Comparison of ENCODE assay signal across 9 cellular contexts in genomic region chr22:39559456-39560105, GRCh38. TPM values are rescaled to one million over a fixed set of nuclear protein-coding genes. Genes with fewer than 3 reads are reported as not detected.
DNase-seq lines count a peak whose midpoint lies in the region; ATAC-seq, FAIRE-seq and TF ChIP-seq lines count a peak whose summit lies in the region.
"Had no signal": no experiment of that assay in that cellular context is flagged by ENCODE, and none has a peak within 500 bp of the region (broad histone marks: within the 10 kb centered on the region; RNA-seq: fewer than 3 reads in every experiment).

No MANE protein-coding gene starts in this region.

- H3K9me1 ChIP-seq in K562 (ENCODE audit: control insufficient read depth, insufficient read depth, low read length), result no peaks in the 10 kb centered on the region

- H3K4me3 Mint-ChIP-seq in Calu3 (ENCODE audit: low read depth, unreplicated experiment), result no peak overlapping the region

- no peak for TF ChIP-seq EP300 in K562 (IDR thresholded peaks at IDR 0.05; ENCODE audit: low read length)

- intact Hi-C loops in Calu3 (cut with micrococcal nuclease; ENCODE audit: unreplicated experiment), result no loop called here
- intact Hi-C loops in K562 (cut with micrococcal nuclease), result loop anchor here (5.0 kb wide), 1 partner anchor 463 kb away; no protein-coding TSS in a partner anchor
- intact Hi-C loops in lower lobe of right lung (cut with DNase I), result no loop called here

- no peak overlapping the region for H3K27ac Mint-ChIP-seq in Calu3 (ENCODE audit: unreplicated experiment)

- TF ChIP-seq RAD21 in K562 (CRISPR knock-in tag; conservative IDR thresholded peaks at IDR 0.05 in 1 of 2, IDR thresholded peaks at IDR 0.05 in 1 of 2), result peak; percentile 32 to 58

- DNase-seq in Calu3 (peak; percentile 65), HFF-Myc (ENCODE audit: extremely low read depth, low read depth) (no peak), K562 (ENCODE audit: extremely low read depth in 1 of 4, low spot score in 3 of 4) (peak; percentile 65 to 79 (median 72)), lower lobe of right lung (no peak), NCI-H446 (lab: John Stamatoyannopoulos, UW) (no peak), inferior parietal cortex (ENCODE audit: extremely low spot score) (no peak), NCI-H1436 treated with DMSO at 0.1 percent for 48 hours (lab: John Stamatoyannopoulos, UW) (no peak)
- DNase-seq: stimulated activated CD4-positive, alpha-beta T cell treated with anti-CD3 and anti-CD28 coated beads, Interleukin-1b, Interleukin-23, amount 100 ng/mL, for 48 hours had no signal

- peak; percentile 89 for ATAC-seq in K562
- no peak for ATAC-seq in lower lobe of right lung
- no peak for ATAC-seq in HG02759 (IDR thresholded peaks at IDR 0.05; ENCODE audit: unreplicated experiment)

- H3K36me3 Mint-ChIP-seq in Calu3 (ENCODE audit: insufficient read depth, unreplicated experiment), result no peaks in the 10 kb centered on the region

- 39% methylated on average over 7 of the region's 11 CpGs for WGBS in K562 (ENCODE audit: insufficient coverage, low coverage, missing lambda C conversion rate)

- no peaks in the 10 kb centered on the region for H3K79me2 ChIP-seq in K562 (ENCODE audit: control insufficient read depth, insufficient read depth, low read length)

- in situ Hi-C loops in K562 (cut with MboI), result no loop called here

- peaks cover 0 to 31% of the 10 kb centered on the region in 2 experiments; a peak in 3 of 5 replicates for H3K4me1 ChIP-seq in K562 (replicated peaks in 1 of 2; ENCODE audit: control insufficient read depth in 2 of 2, insufficient read depth in 2 of 2, low read length in 2 of 2)
- peaks cover 7% of the 10 kb centered on the region for H3K4me1 ChIP-seq in lower lobe of right lung

- H4K20me1 ChIP-seq in K562 (replicated peaks; ENCODE audit: control insufficient read depth, insufficient read depth, low read length), result 0 out of 2 replicates have a peak, but pooled peaks cover 4% of the 10 kb centered on the region

- TF ChIP-seq POLR2A in K562 (conservative IDR thresholded peaks at IDR 0.05), result no peak

- no peak overlapping the region for H2AFZ ChIP-seq in K562 (ENCODE audit: low read depth, low read length)

- no peaks in the 10 kb centered on the region for H3K27me3 ChIP-seq in K562 (ENCODE audit: control insufficient read depth in 2 of 2, insufficient read depth in 2 of 2, low read length in 2 of 2)
- peaks cover 58% of the 10 kb centered on the region for H3K27me3 ChIP-seq in lower lobe of right lung (ENCODE audit: low read depth)

- H3K27ac ChIP-seq in K562 (ENCODE audit: extremely low read depth, low read depth, low read length) (no peak overlapping the region), lower lobe of right lung (no peak overlapping the region)

- no peaks in the 10 kb centered on the region for H3K36me3 ChIP-seq in K562 (ENCODE audit: control insufficient read depth, insufficient read depth, low read length)
- no peaks in the 10 kb centered on the region for H3K36me3 ChIP-seq in lower lobe of right lung

- BruUV-seq in Calu3 (replicated peaks; lab: Mats Ljungman, UMichigan), result no TSS peak
- no TSS peak for BruUV-seq in K562 (replicated peaks; lab: Mats Ljungman, UMichigan)

- H3K27me3 Mint-ChIP-seq in Calu3 (ENCODE audit: unreplicated experiment), result peaks cover 65% of the 10 kb centered on the region

- FAIRE-seq in K562 (lab: Jason Lieb, UNC), result no peak

- H3K4me3 ChIP-seq in HFF-Myc (replicated peaks; ENCODE audit: low read depth, low read length), result no peak overlapping the region
- no peak overlapping the region for H3K4me3 ChIP-seq in K562
- no peak overlapping the region for H3K4me3 ChIP-seq in lower lobe of right lung

- CTCF ChIA-PET in Calu3 (lab: Charles Lee), result interaction anchor here (0.6 to 1.5 kb wide), 5 partner anchors 19 to 484 kb away, joined by 3 to 5 read pairs (median 4); no protein-coding TSS in a partner anchor
- CTCF ChIA-PET in K562 (lab: Yijun Ruan, JAX; ENCODE audit: low intra/inter-chr PET ratio), result interaction anchor here (0.9 to 1.1 kb wide), 2 partner anchors 25 to 465 kb away, joined by 3 to 6 read pairs; no protein-coding TSS in a partner anchor

- H3K4me1 Mint-ChIP-seq in Calu3 (ENCODE audit: low read depth, unreplicated experiment), result peaks cover 10% of the 10 kb centered on the region

- peak overlapping the region in 1 of 2 experiments; percentile 70; a peak in 1 of 4 replicates for H3K9ac ChIP-seq in K562 (ENCODE audit: insufficient read depth in 1 of 2, low read depth in 2 of 2, low read length in 2 of 2)

- TF ChIP-seq CTCF in Calu3 (IDR thresholded peaks at IDR 0.05; ENCODE audit: unreplicated experiment), result peak; percentile 78
- TF ChIP-seq CTCF in HFF-Myc (IDR thresholded peaks at IDR 0.05; ENCODE audit: low read depth, low read length, missing control alignments), result peak; percentile 61
- TF ChIP-seq CTCF in K562 (IDR thresholded peaks at IDR 0.05 in 2 of 3, conservative IDR thresholded peaks at IDR 0.05 in 1 of 3; ENCODE audit: insufficient read depth in 2 of 3, low read depth in 1 of 3, low read length in 3 of 3), result peak; percentile 64 to 69 (median 65)
- TF ChIP-seq CTCF in lower lobe of right lung (IDR thresholded peaks at IDR 0.05), result peak; percentile 22

- H3K9me3 ChIP-seq in K562 (replicated peaks; ENCODE audit: control insufficient read depth, insufficient read depth, low read depth, low read length) (no peaks in the 10 kb centered on the region), lower lobe of right lung (no peaks in the 10 kb centered on the region)

- H3K9me3 Mint-ChIP-seq in Calu3 (ENCODE audit: low read depth, unreplicated experiment), result no peaks in the 10 kb centered on the region

- H3K4me2 ChIP-seq in K562 (ENCODE audit: insufficient read depth, low read length), result no peak overlapping the region

- POLR2A ChIA-PET in K562 (lab: Yijun Ruan, JAX), result interaction anchor here (0.6 to 0.7 kb wide), 3 partner anchors 13 to 66 kb away, joined by 3 read pairs; no protein-coding TSS in a partner anchor

RNA-seq across cellular contexts. Expression of gene CACNA1I, which starts 11.0 kb away (rescaled TPM):
- total RNA-seq in Calu3 (2022) (0.05 and 0.07 TPM in 2 replicates), K562 (2014; rRNA removed) (0.24 and 0.32 TPM in 2 replicates), K562 (2014; rRNA removed; fragmentation: Illumina TruSeq; extraction: Trizol) (0.06 and 0.07 TPM in 2 replicates), K562 (2015; rRNA removed; fragmentation: Illumina TruSeq; extraction: Trizol) (0.11 TPM in 2 replicates), K562 (2021) (0.45 and 0.78 TPM in 2 replicates), lower lobe of right lung (0.21 TPM)
- total RNA-seq in K562 (2011; cell fraction: chromatin; rRNA removed; ENCODE audit: low replicate concordance), result 3.5 and 12.7 TPM in 2 replicates
- total RNA-seq in K562 (2011; cell fraction: nucleolus; rRNA removed), result 3.9 and 6.0 TPM in 2 replicates
- 3.4 and 3.6 TPM in 2 replicates for total RNA-seq in K562 (2011; cell fraction: nucleoplasm; rRNA removed)
- polyA plus RNA-seq in K562 (2011; rRNA removed) (0.22 and 0.79 TPM in 2 replicates), K562 (2014; fragmentation: Illumina TruSeq; extraction: Trizol) (0.30 and 0.31 TPM in 2 replicates), K562 (2014; fragmentation: Nextera tagmentation; extraction: Ambion mirVana) (under 1 TPM in 1 of 2 experiments, not detected in 1; 0.01 TPM), K562 (2014; rRNA removed) (0.31 and 0.41 TPM in 2 replicates)
- 0.13 and 1.0 TPM in 2 replicates for polyA plus RNA-seq in K562 (2011; cell fraction: cytosol; rRNA removed)
- polyA plus RNA-seq in K562 (2011; cell fraction: nucleus; rRNA removed), result 1.9 and 12.3 TPM in 2 replicates
- 0.56 and 0.90 TPM in 2 replicates for polyA plus RNA-seq in K562 (2012)
- 0.09 and 0.74 TPM in 2 replicates for polyA minus RNA-seq in K562 (2011; rRNA and poly(A)+ RNA removed)
- polyA minus RNA-seq in K562 (2011; cell fraction: cytosol; rRNA and poly(A)+ RNA removed), result 0.27 and 1.0 TPM in 2 replicates
- polyA minus RNA-seq in K562 (2011; cell fraction: nucleus; rRNA and poly(A)+ RNA removed), result 0.56 and 2.4 TPM in 2 replicates

RNA-seq across cellular contexts. Expression of gene RPS19BP1, which starts 27.0 kb away (rescaled TPM):
- 82.9 and 87.7 TPM in 2 replicates for total RNA-seq in Calu3 (2022)
- 27.9 and 59.9 TPM in 2 replicates for total RNA-seq in K562 (2011; cell fraction: chromatin; rRNA removed; ENCODE audit: low replicate concordance)
- 57.2 and 59.7 TPM in 2 replicates for total RNA-seq in K562 (2011; cell fraction: nucleolus; rRNA removed)
- total RNA-seq in K562 (2011; cell fraction: nucleoplasm; rRNA removed), result 42.7 and 46.9 TPM in 2 replicates
- total RNA-seq in K562 (2014; rRNA removed), result 223 and 264 TPM in 2 replicates
- total RNA-seq in K562 (2014; rRNA removed; fragmentation: Illumina TruSeq; extraction: Trizol), result 33.0 and 44.9 TPM in 2 replicates
- total RNA-seq in K562 (2015; rRNA removed; fragmentation: Illumina TruSeq; extraction: Trizol), result 84.3 and 93.3 TPM in 2 replicates
- 109 and 110 TPM in 2 replicates for total RNA-seq in K562 (2021)
- 75.6 and 90.4 TPM in 2 replicates for polyA plus RNA-seq in K562 (2011; rRNA removed)
- 89.9 and 177 TPM in 2 replicates for polyA plus RNA-seq in K562 (2011; cell fraction: cytosol; rRNA removed)
- polyA plus RNA-seq in K562 (2011; cell fraction: nucleus; rRNA removed), result 53.3 and 77.5 TPM in 2 replicates
- polyA plus RNA-seq in K562 (2012), result 85.4 and 89.3 TPM in 2 replicates
- polyA plus RNA-seq in K562 (2014; fragmentation: Illumina TruSeq; extraction: Trizol), result 29.0 and 64.7 TPM in 2 replicates
- 1 to 10 TPM; 3.0 to 8.2 TPM for polyA plus RNA-seq in K562 (2014; fragmentation: Nextera tagmentation; extraction: Ambion mirVana)
- polyA plus RNA-seq in K562 (2014; rRNA removed), result 216 and 229 TPM in 2 replicates
- polyA minus RNA-seq in K562 (2011; rRNA and poly(A)+ RNA removed), result 12.0 and 12.6 TPM in 2 replicates
- 14.5 and 18.6 TPM in 2 replicates for polyA minus RNA-seq in K562 (2011; cell fraction: cytosol; rRNA and poly(A)+ RNA removed)
- 16.3 and 27.0 TPM in 2 replicates for polyA minus RNA-seq in K562 (2011; cell fraction: nucleus; rRNA and poly(A)+ RNA removed)
- total RNA-seq in lower lobe of right lung, result 67.9 TPM

RNA-seq across cellular contexts. Expression of gene ATF4, which starts 39.2 kb away (rescaled TPM):
- total RNA-seq in Calu3 (2022), result 294 and 372 TPM in 2 replicates
- 183 and 296 TPM in 2 replicates for total RNA-seq in K562 (2011; cell fraction: chromatin; rRNA removed; ENCODE audit: low replicate concordance)
- 255 and 271 TPM in 2 replicates for total RNA-seq in K562 (2011; cell fraction: nucleolus; rRNA removed)
- 227 and 246 TPM in 2 replicates for total RNA-seq in K562 (2011; cell fraction: nucleoplasm; rRNA removed)
- total RNA-seq in K562 (2014; rRNA removed), result 311 and 355 TPM in 2 replicates
- 320 and 405 TPM in 2 replicates for total RNA-seq in K562 (2014; rRNA removed; fragmentation: Illumina TruSeq; extraction: Trizol)
- 153 and 156 TPM in 2 replicates for total RNA-seq in K562 (2015; rRNA removed; fragmentation: Illumina TruSeq; extraction: Trizol)
- total RNA-seq in K562 (2021), result 308 and 361 TPM in 2 replicates
- 669 and 756 TPM in 2 replicates for polyA plus RNA-seq in K562 (2011; rRNA removed)
- 757 and 998 TPM in 2 replicates for polyA plus RNA-seq in K562 (2011; cell fraction: cytosol; rRNA removed)
- 651 and 768 TPM in 2 replicates for polyA plus RNA-seq in K562 (2011; cell fraction: nucleus; rRNA removed)
- polyA plus RNA-seq in K562 (2012), result 264 and 832 TPM in 2 replicates
- polyA plus RNA-seq in K562 (2014; fragmentation: Illumina TruSeq; extraction: Trizol), result 528 and 598 TPM in 2 replicates
- polyA plus RNA-seq in K562 (2014; fragmentation: Nextera tagmentation; extraction: Ambion mirVana), result 100 to 1,000 TPM in 1 of 2 experiments, 10 to 100 TPM in 1; 93.1 to 125 TPM
- 638 and 723 TPM in 2 replicates for polyA plus RNA-seq in K562 (2014; rRNA removed)
- polyA minus RNA-seq in K562 (2011; rRNA and poly(A)+ RNA removed), result 190 and 217 TPM in 2 replicates
- 89.9 and 115 TPM in 2 replicates for polyA minus RNA-seq in K562 (2011; cell fraction: cytosol; rRNA and poly(A)+ RNA removed)
- polyA minus RNA-seq in K562 (2011; cell fraction: nucleus; rRNA and poly(A)+ RNA removed), result 99.2 and 197 TPM in 2 replicates
- 327 TPM for total RNA-seq in lower lobe of right lung

RNA-seq across cellular contexts. Expression of gene MIEF1, which starts 57.5 kb away (rescaled TPM):
- total RNA-seq in Calu3 (2022) (39.2 and 44.3 TPM in 2 replicates), K562 (2014; rRNA removed) (25.5 and 28.3 TPM in 2 replicates), K562 (2014; rRNA removed; fragmentation: Illumina TruSeq; extraction: Trizol) (28.6 and 29.0 TPM in 2 replicates), K562 (2015; rRNA removed; fragmentation: Illumina TruSeq; extraction: Trizol) (26.8 and 27.1 TPM in 2 replicates), K562 (2021) (51.8 and 54.3 TPM in 2 replicates), lower lobe of right lung (27.7 TPM)
- 31.0 and 48.3 TPM in 2 replicates for total RNA-seq in K562 (2011; cell fraction: chromatin; rRNA removed; ENCODE audit: low replicate concordance)
- total RNA-seq in K562 (2011; cell fraction: nucleolus; rRNA removed), result 30.9 and 36.7 TPM in 2 replicates
- total RNA-seq in K562 (2011; cell fraction: nucleoplasm; rRNA removed), result 33.9 and 34.4 TPM in 2 replicates
- polyA plus RNA-seq in K562 (2011; rRNA removed) (20.0 and 21.7 TPM in 2 replicates), K562 (2014; fragmentation: Illumina TruSeq; extraction: Trizol) (37.7 and 40.8 TPM in 2 replicates), K562 (2014; fragmentation: Nextera tagmentation; extraction: Ambion mirVana) (10 to 100 TPM; 10.9 to 13.1 TPM), K562 (2014; rRNA removed) (23.6 and 29.1 TPM in 2 replicates)
- 23.2 and 29.6 TPM in 2 replicates for polyA plus RNA-seq in K562 (2011; cell fraction: cytosol; rRNA removed)
- 13.3 and 18.3 TPM in 2 replicates for polyA plus RNA-seq in K562 (2011; cell fraction: nucleus; rRNA removed)
- polyA plus RNA-seq in K562 (2012), result 23.3 and 33.4 TPM in 2 replicates
- 31.6 and 37.3 TPM in 2 replicates for polyA minus RNA-seq in K562 (2011; rRNA and poly(A)+ RNA removed)
- 23.3 and 24.0 TPM in 2 replicates for polyA minus RNA-seq in K562 (2011; cell fraction: cytosol; rRNA and poly(A)+ RNA removed)
- polyA minus RNA-seq in K562 (2011; cell fraction: nucleus; rRNA and poly(A)+ RNA removed), result 13.6 and 15.8 TPM in 2 replicates

Comparison
In these comparisons a context has a peak if more than half of its experiments do, and no peak if none do; other contexts are left out.
1. DNase-seq: peak in Calu3 (single experiment) and K562 (4 of 4); none in HFF-Myc (single experiment), lower lobe of right lung (single experiment), NCI-H446 (0 of 2), inferior parietal cortex (single experiment) and NCI-H1436 treated with DMSO at 0.1 percent for 48 hours (single experiment).
2. CTCF ChIP-seq: peak in every context shown above with its lines; median percentile 78 in Calu3; 65 in K562; 61 in HFF-Myc; 22 in lower lobe of right lung.